Comparison of ENCODE assay signal across 1 cellular context in the genomic region with DNA sequence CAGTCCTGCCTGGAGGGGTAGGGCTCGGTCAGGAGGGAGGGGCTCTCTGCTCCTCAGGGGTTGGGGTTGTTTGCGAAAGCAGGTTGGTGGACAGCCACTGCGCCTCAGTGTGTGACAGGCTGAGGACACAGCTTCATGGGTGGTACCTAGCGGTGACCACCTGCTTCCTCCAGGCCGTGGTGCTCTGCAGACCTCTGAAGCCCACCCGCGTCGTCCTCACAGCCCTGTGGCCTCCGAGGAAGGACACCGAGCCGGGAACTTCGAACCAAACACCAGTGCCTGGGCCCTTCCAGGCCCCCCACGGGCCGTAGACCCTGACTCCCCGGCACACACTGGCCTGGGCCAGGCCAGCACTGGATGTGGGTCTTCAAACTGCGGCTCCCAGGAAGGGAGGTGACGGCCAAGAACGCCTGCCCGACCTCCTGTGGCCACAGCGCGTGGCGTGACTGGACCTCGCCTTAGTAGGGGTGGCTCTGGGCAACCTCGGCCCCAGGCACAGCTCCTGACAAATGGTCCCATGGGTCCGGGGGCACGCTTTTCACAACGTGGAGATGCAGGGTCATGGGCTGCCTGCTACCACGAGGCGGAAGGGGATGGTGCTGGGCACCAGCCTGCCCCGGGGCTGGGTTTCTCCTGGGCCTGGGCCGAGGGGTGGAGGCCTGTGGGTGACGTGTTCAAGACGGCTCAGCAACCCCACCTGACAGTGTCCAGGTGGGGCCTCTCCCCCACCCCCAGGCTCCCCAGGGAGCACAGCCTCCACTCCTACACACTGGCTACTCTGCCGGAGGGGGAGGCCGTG.
TF ChIP-seq lines count a peak whose summit lies in the region.

No MANE protein-coding gene starts in this region.

TF ChIP-seq in HepG2, 621 proteins besides CTCF, POLR2A, EP300 and RAD21 (continued from another document):
- TF ChIP-seq, protein P1, sequence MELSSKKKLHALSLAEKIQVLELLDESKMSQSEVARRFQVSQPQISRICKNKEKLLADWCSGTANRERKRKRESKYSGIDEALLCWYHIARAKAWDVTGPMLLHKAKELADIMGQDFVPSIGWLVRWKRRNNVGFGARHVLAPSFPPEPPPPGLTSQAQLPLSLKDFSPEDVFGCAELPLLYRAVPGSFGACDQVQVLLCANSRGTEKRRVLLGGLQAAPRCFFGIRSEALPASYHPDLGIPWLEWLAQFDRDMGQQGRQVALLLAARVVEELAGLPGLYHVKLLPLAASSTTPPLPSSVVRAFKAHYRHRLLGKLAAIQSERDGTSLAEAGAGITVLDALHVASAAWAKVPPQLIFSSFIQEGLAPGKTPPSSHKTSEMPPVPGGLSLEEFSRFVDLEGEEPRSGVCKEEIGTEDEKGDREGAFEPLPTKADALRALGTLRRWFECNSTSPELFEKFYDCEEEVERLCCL (CRISPR knock-in tag; IDR thresholded peaks at IDR 0.05; ENCODE audit: borderline replicate concordance) = no peak
- TF ChIP-seq ZNF768 (CRISPR knock-in tag; IDR thresholded peaks at IDR 0.05) = no peak
- TF ChIP-seq, protein P2, sequence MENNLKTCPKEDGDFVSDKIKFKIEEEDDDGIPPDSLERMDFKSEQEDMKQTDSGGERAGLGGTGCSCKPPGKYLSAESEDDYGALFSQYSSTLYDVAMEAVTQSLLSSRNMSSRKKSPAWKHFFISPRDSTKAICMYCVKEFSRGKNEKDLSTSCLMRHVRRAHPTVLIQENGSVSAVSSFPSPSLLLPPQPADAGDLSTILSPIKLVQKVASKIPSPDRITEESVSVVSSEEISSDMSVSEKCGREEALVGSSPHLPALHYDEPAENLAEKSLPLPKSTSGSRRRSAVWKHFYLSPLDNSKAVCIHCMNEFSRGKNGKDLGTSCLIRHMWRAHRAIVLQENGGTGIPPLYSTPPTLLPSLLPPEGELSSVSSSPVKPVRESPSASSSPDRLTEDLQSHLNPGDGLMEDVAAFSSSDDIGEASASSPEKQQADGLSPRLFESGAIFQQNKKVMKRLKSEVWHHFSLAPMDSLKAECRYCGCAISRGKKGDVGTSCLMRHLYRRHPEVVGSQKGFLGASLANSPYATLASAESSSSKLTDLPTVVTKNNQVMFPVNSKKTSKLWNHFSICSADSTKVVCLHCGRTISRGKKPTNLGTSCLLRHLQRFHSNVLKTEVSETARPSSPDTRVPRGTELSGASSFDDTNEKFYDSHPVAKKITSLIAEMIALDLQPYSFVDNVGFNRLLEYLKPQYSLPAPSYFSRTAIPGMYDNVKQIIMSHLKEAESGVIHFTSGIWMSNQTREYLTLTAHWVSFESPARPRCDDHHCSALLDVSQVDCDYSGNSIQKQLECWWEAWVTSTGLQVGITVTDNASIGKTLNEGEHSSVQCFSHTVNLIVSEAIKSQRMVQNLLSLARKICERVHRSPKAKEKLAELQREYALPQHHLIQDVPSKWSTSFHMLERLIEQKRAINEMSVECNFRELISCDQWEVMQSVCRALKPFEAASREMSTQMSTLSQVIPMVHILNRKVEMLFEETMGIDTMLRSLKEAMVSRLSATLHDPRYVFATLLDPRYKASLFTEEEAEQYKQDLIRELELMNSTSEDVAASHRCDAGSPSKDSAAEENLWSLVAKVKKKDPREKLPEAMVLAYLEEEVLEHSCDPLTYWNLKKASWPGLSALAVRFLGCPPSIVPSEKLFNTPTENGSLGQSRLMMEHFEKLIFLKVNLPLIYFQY (CRISPR knock-in tag; IDR thresholded peaks at IDR 0.05; ENCODE audit: borderline replicate concordance) = no peak
- TF ChIP-seq SIN3A (IDR thresholded peaks at IDR 0.05; ENCODE audit: borderline replicate concordance, low read depth, low read length) = no peak
